9 cellular contexts compared by ENCODE assay signal in genomic region chr6:31308050-31308844, GRCh38. TPM values are rescaled to one million over a fixed set of nuclear protein-coding genes. Genes with fewer than 3 reads are reported as not detected.
DNase-seq lines count a peak whose midpoint lies in the region; ATAC-seq and TF ChIP-seq lines count a peak whose summit lies in the region.
"Had no signal": no experiment of that assay in that cellular context is flagged by ENCODE, and none has a peak within 500 bp of the region (broad histone marks: within the 10 kb centered on the region; RNA-seq: fewer than 3 reads in every experiment).

No MANE protein-coding gene starts in this region.

- H3K27me3 Mint-ChIP-seq in CD4-positive, alpha-beta T cell, result peaks cover 14% of the 10 kb centered on the region

- TF ChIP-seq CTCF in CD4-positive, alpha-beta T cell (IDR thresholded peaks at IDR 0.05), result no peak

- peak; percentile 95 for ATAC-seq in CD4-positive, alpha-beta T cell (ENCODE audit: poor library complexity)
- no peak for ATAC-seq in HG02571 (IDR thresholded peaks at IDR 0.05; ENCODE audit: unreplicated experiment)

- peak overlapping the region; percentile 95 for H3K4me3 Mint-ChIP-seq in CD4-positive, alpha-beta T cell

- DNase-seq in CD4-positive, alpha-beta T cell, result peak; percentile 58 to 79 (median 65)
- DNase-seq in NCI-H774 (lab: John Stamatoyannopoulos, UW) (peak; percentile 81), islet precursor cell (peak; percentile 56), SHP77 treated with DMSO at 0.1 percent for 48 hours (lab: John Stamatoyannopoulos, UW) (no peak), dermis blood vessel endothelial cell (no peak)
- DNase-seq in activated naive CD4-positive, alpha-beta T cell (lab: John Stamatoyannopoulos, UW), result peak; percentile 14 to 75 (median 36)
- peak; percentile 33 for DNase-seq in stimulated activated CD8-positive, alpha-beta memory T cell treated with anti-CD3 and anti-CD28 coated beads, Interleukin-12 subunit alpha, Interleukin-12 subunit beta, amount 100 ng/mL, for 1 hour (ENCODE audit: low read depth)

- CTCF ChIA-PET in CD4-positive, alpha-beta T cell (lab: Charles Lee), result interaction anchor here (0.7 to 2.5 kb wide), 3 partner anchors 37 to 111 kb away, joined by 3 to 8 read pairs (median 3); no protein-coding TSS in a partner anchor

- no peak overlapping the region for H3K27ac ChIP-seq in CD4-positive, alpha-beta T cell (ENCODE audit: low read depth, low read length)
- H3K27ac ChIP-seq: VCaP had no signal

- H3K9me3 Mint-ChIP-seq in CD4-positive, alpha-beta T cell, result no peaks in the 10 kb centered on the region

- H3K27ac Mint-ChIP-seq in CD4-positive, alpha-beta T cell, result peak overlapping the region; percentile 76

- H3K27me3 ChIP-seq in CD4-positive, alpha-beta T cell (ENCODE audit: control insufficient read depth, insufficient read depth, low read length), result no peaks in the 10 kb centered on the region

- H3K36me3 Mint-ChIP-seq in CD4-positive, alpha-beta T cell (ENCODE audit: low read depth), result no peaks in the 10 kb centered on the region

- no peaks in the 10 kb centered on the region for H3K9me3 ChIP-seq in CD4-positive, alpha-beta T cell (ENCODE audit: control insufficient read depth, low read length)

- POLR2A ChIA-PET in CD4-positive, alpha-beta T cell (lab: Charles Lee), result interaction anchor here (0.6 to 2.1 kb wide), 15 partner anchors 10 to 626 kb away, joined by 3 to 28 read pairs (median 3); partner anchors contain the start of gene TCF19

- H3K4me1 Mint-ChIP-seq in CD4-positive, alpha-beta T cell (ENCODE audit: low read depth), result no peaks in the 10 kb centered on the region

- intact Hi-C loops in CD4-positive, alpha-beta T cell (cut with DNase I, micrococcal nuclease), result loop anchor here in 1 of 2 experiments (2.0 to 5.0 kb wide), 2 partner anchors 36 to 39 kb away; partner anchors contain the start of gene HLA-C

RNA-seq across cellular contexts. Expression of gene HLA-C, which starts 36.4 kb away (rescaled TPM):
- 1,000 to 10,000 TPM; 1,977 to 1,996 TPM for total RNA-seq in CD4-positive, alpha-beta T cell
- total RNA-seq in dermis blood vessel endothelial cell, result 519 and 909 TPM in 2 replicates

RNA-seq across cellular contexts. Expression of gene HLA-B, which starts 48.7 kb away (rescaled TPM):
- 1,000 to 10,000 TPM; 6,758 to 7,013 TPM for total RNA-seq in CD4-positive, alpha-beta T cell
- 256 and 1,456 TPM in 2 replicates for total RNA-seq in dermis blood vessel endothelial cell

Comparison
In these comparisons a context has a peak if more than half of its experiments do, and no peak if none do; other contexts are left out.
1. DNase-seq: peak in CD4-positive, alpha-beta T cell (10 of 10), NCI-H774 (single experiment), activated naive CD4-positive, alpha-beta T cell (4 of 4), islet precursor cell (single experiment) and stimulated activated CD8-positive, alpha-beta memory T cell treated with anti-CD3 and anti-CD28 coated beads, Interleukin-12 subunit alpha, Interleukin-12 subunit beta, amount 100 ng/mL, for 1 hour (single experiment); none in SHP77 treated with DMSO at 0.1 percent for 48 hours (single experiment) and dermis blood vessel endothelial cell (single experiment).